In genomic region chr10:80553436-80553835, GRCh38 we compare ENCODE assay signal across 31 cellular contexts. TPM values are rescaled to one million over a fixed set of nuclear protein-coding genes. Genes with fewer than 3 reads are reported as not detected.
"Had no signal": no experiment of that assay in that cellular context is flagged by ENCODE, and none has a peak within 500 bp of the region (broad histone marks: within the 10 kb centered on the region; RNA-seq: fewer than 3 reads in every experiment).

No MANE protein-coding gene starts in this region.

- H3K27me3 ChIP-seq: brain microvascular endothelial cell had no signal

- H3K4me3 ChIP-seq: K562 had no signal

- H3K36me3 Mint-ChIP-seq: activated naive CD4-positive, alpha-beta T cell treated with anti-CD3 and anti-CD28 coated beads, Interleukin-2, amount 10 ng/mL, durations not matched to agents 7 days and 5 days; activated naive CD8-positive, alpha-beta T cell treated with anti-CD3 and anti-CD28 coated beads for 36 hours had no signal

- H3K27ac ChIP-seq: brain microvascular endothelial cell, WERI-Rb-1 had no signal

- H3K9me3 Mint-ChIP-seq: activated CD4-positive, alpha-beta T cell treated with anti-CD3 and anti-CD28 coated beads, Interleukin-2, amount 10 ng/mL, durations not matched to agents 24 days and 14 days; activated naive CD4-positive, alpha-beta T cell treated with anti-CD3 and anti-CD28 coated beads, Interleukin-2, amount 10 ng/mL, durations not matched to agents 7 days and 5 days; activated naive CD8-positive, alpha-beta T cell treated with anti-CD3 and anti-CD28 coated beads for 36 hours; activated T-cell treated with anti-CD3 and anti-CD28 coated beads, Interleukin-2, amount 50 U/mL, for 4 hours; activated T-helper 1 cell treated with anti-CD3 and anti-CD28 coated beads, Interleukin-12 subunit alpha, Interleukin-12 subunit beta, Interleukin-2, Interleukin-4 antibody, amounts not matched to agents 30 ng/mL and 10 ng/mL and 1 ng/mL, durations not matched to agents 14 hours and 24 hours and 36 hours had no signal

- DNase-seq: activated CD4-positive, alpha-beta T cell treated with anti-CD3 and anti-CD28 coated beads, Interleukin-2, amount 50 U/mL, for 4 hours; activated CD4-positive, CD25-positive, alpha-beta regulatory T cell; activated CD8-positive, alpha-beta memory T cell treated with anti-CD3 and anti-CD28 coated beads, Interleukin-2, amount 50 U/mL, for 4 hours; activated naive CD4-positive, alpha-beta T cell treated with anti-CD3 and anti-CD28 coated beads, Interleukin-2, amount 10 ng/mL, durations not matched to agents 7 days and 5 days; activated naive CD8-positive, alpha-beta T cell treated with anti-CD3 and anti-CD28 coated beads for 36 hours; activated T-cell treated with anti-CD3 and anti-CD28 coated beads for 4 hours; activated T-cell treated with anti-CD3 and anti-CD28 coated beads, Interleukin-2, amount 50 U/mL, for 4 hours; amniotic stem cell; aorta; brain microvascular endothelial cell; central memory CD4-positive, alpha-beta T cell; NCI-H1092; NCI-H1436 treated with DMSO at 0.1 percent for 48 hours; NCI-H1694 treated with DMSO at 0.1 percent for 48 hours; NCI-H2029; NCI-H345; NCI-H524 treated with DMSO at 0.1 percent for 48 hours; NCI-H748 treated with DMSO at 0.1 percent for 48 hours; NK-92 treated with Interleukin-12 subunit alpha and Interleukin-12 subunit beta, amount 100 ng/mL, for 24 hours; RPMI8226; SIG-M5; SW 1271; T-helper 1 cell; T-helper 2 cell; T-helper 9 cell; WERI-Rb-1 had no signal

- H3K36me3 ChIP-seq: brain microvascular endothelial cell, WERI-Rb-1 had no signal

- H3K4me3 Mint-ChIP-seq: activated CD4-positive, alpha-beta T cell treated with anti-CD3 and anti-CD28 coated beads, Interleukin-2, amount 10 ng/mL, durations not matched to agents 24 days and 14 days; activated naive CD4-positive, alpha-beta T cell treated with anti-CD3 and anti-CD28 coated beads, Interleukin-2, amount 10 ng/mL, durations not matched to agents 7 days and 5 days; activated naive CD8-positive, alpha-beta T cell treated with anti-CD3 and anti-CD28 coated beads for 36 hours; activated T-cell treated with anti-CD3 and anti-CD28 coated beads, Interleukin-2, amount 50 U/mL, for 4 hours; activated T-helper 1 cell treated with anti-CD3 and anti-CD28 coated beads, Interleukin-12 subunit alpha, Interleukin-12 subunit beta, Interleukin-2, Interleukin-4 antibody, amounts not matched to agents 30 ng/mL and 10 ng/mL and 1 ng/mL, durations not matched to agents 14 hours and 24 hours and 36 hours had no signal

- ATAC-seq: activated T-cell treated with anti-CD3 and anti-CD28 coated beads, Interleukin-2, amount 50 U/mL, for 4 hours; K562; Panc1 had no signal

- H3K4me1 Mint-ChIP-seq: activated CD4-positive, alpha-beta T cell treated with anti-CD3 and anti-CD28 coated beads, Interleukin-2, amount 10 ng/mL, durations not matched to agents 24 days and 14 days; activated naive CD4-positive, alpha-beta T cell treated with anti-CD3 and anti-CD28 coated beads, Interleukin-2, amount 10 ng/mL, durations not matched to agents 7 days and 5 days had no signal

- H3K27ac Mint-ChIP-seq: activated CD4-positive, alpha-beta T cell treated with anti-CD3 and anti-CD28 coated beads, Interleukin-2, amount 10 ng/mL, durations not matched to agents 24 days and 14 days; activated naive CD4-positive, alpha-beta T cell treated with anti-CD3 and anti-CD28 coated beads, Interleukin-2, amount 10 ng/mL, durations not matched to agents 7 days and 5 days; activated naive CD8-positive, alpha-beta T cell treated with anti-CD3 and anti-CD28 coated beads for 36 hours; activated T-helper 1 cell treated with anti-CD3 and anti-CD28 coated beads, Interleukin-12 subunit alpha, Interleukin-12 subunit beta, Interleukin-2, Interleukin-4 antibody, amounts not matched to agents 30 ng/mL and 10 ng/mL and 1 ng/mL, durations not matched to agents 14 hours and 24 hours and 36 hours had no signal

RNA-seq across cellular contexts. Expression of gene SH2D4B, which starts 15.7 kb away (rescaled TPM):
- total RNA-seq: M059J had no signal
